Comparison of ENCODE assay signal across 2 cellular contexts in genomic region chr17:48843172-48843900, GRCh38.
TF ChIP-seq lines count a peak whose summit lies in the region.

No MANE protein-coding gene starts in this region.

TF ChIP-seq in IMR-90, 13 proteins besides CTCF, POLR2A, EP300 and RAD21:
- TF ChIP-seq ELK1 (IDR thresholded peaks at IDR 0.05; ENCODE audit: borderline replicate concordance, low read depth, low read length) (no peak), MXI1 (IDR thresholded peaks at IDR 0.05; ENCODE audit: borderline replicate concordance, low read depth, low read length) (no peak), CEBPB (IDR thresholded peaks at IDR 0.05; ENCODE audit: low read depth, low read length) (no peak), MAFK (IDR thresholded peaks at IDR 0.05; ENCODE audit: low read depth, low read length) (no peak), NFE2L2 (IDR thresholded peaks at IDR 0.05; ENCODE audit: low read depth, low read length) (no peak), RFX5 (IDR thresholded peaks at IDR 0.05; ENCODE audit: low read depth, low read length) (no peak), RCOR1 (IDR thresholded peaks at IDR 0.05; ENCODE audit: insufficient replicate concordance, low read length) (no peak), SMC3 (IDR thresholded peaks at IDR 0.05; ENCODE audit: low read depth, low read length) (no peak), FOS (IDR thresholded peaks at IDR 0.05; ENCODE audit: low read depth, low read length) (no peak), CHD1 (IDR thresholded peaks at IDR 0.05; ENCODE audit: low read depth, low read length) (no peak)
- TF ChIP-seq, protein P1, sequence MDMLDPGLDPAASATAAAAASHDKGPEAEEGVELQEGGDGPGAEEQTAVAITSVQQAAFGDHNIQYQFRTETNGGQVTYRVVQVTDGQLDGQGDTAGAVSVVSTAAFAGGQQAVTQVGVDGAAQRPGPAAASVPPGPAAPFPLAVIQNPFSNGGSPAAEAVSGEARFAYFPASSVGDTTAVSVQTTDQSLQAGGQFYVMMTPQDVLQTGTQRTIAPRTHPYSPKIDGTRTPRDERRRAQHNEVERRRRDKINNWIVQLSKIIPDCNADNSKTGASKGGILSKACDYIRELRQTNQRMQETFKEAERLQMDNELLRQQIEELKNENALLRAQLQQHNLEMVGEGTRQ (IDR thresholded peaks at IDR 0.05; ENCODE audit: low read depth, low read length), result no peak

TF ChIP-seq in GM12878, 131 proteins besides CTCF, POLR2A, EP300 and RAD21:
- TF ChIP-seq NFIC (IDR thresholded peaks at IDR 0.05; ENCODE audit: low read depth, low read length) (no peak), ESRRA (IDR thresholded peaks at IDR 0.05; ENCODE audit: low read length) (no peak), NFYA (IDR thresholded peaks at IDR 0.05; ENCODE audit: borderline replicate concordance, low read depth, low read length) (no peak), BMI1 (IDR thresholded peaks at IDR 0.05; ENCODE audit: borderline replicate concordance) (no peak), PKNOX1 (IDR thresholded peaks at IDR 0.05) (no peak), SIX5 (IDR thresholded peaks at IDR 0.05; ENCODE audit: low read depth, low read length, severe bottlenecking) (no peak), BCL3 (IDR thresholded peaks at IDR 0.05; ENCODE audit: borderline replicate concordance, insufficient read depth, low read depth, low read length, poor library complexity, severe bottlenecking) (no peak), NR2F1 (conservative IDR thresholded peaks at IDR 0.05) (no peak)
